Comparison of ENCODE assay signal across 8 cellular contexts in genomic region chr5:128201065-128201926, GRCh38.
DNase-seq lines count a peak whose midpoint lies in the region; ATAC-seq, FAIRE-seq and TF ChIP-seq lines count a peak whose summit lies in the region.

No MANE protein-coding gene starts in this region.

- H3K27me3 Mint-ChIP-seq in nephron (ENCODE audit: low read depth) = peaks cover 19% of the 10 kb centered on the region

- TF ChIP-seq CTCF in D721Med (IDR thresholded peaks at IDR 0.05; ENCODE audit: insufficient read depth, missing control alignments) (peak; percentile 81), nephron (IDR thresholded peaks at IDR 0.05; ENCODE audit: unreplicated experiment in 3 of 3) (peak; percentile 87 to 95 (median 93))

- H3K36me3 Mint-ChIP-seq in nephron (ENCODE audit: low read depth) = peaks cover 8% of the 10 kb centered on the region

- H3K9me3 Mint-ChIP-seq in nephron = no peaks in the 10 kb centered on the region

- H3K4me3 Mint-ChIP-seq in nephron = peak overlapping the region; percentile 68 to 75 (median 70)

- FAIRE-seq in D721Med (lab: Jason Lieb, UNC) = no peak

- H3K27ac Mint-ChIP-seq in nephron = no peak overlapping the region

- peak; percentile 93 for ATAC-seq in GM21360 (IDR thresholded peaks at IDR 0.05; ENCODE audit: unreplicated experiment)

- peaks cover 25% of the 10 kb centered on the region for H3K4me1 Mint-ChIP-seq in nephron

- DNase-seq in D721Med (ENCODE audit: insufficient read length, low spot score) (peak; percentile 32), HPDE6-E6E7 (ENCODE audit: extremely low spot score) (peak; percentile 59), activated T-helper 1 cell treated with Interleukin-2 at 50 U/mL for 16 hours (ENCODE audit: low read depth) (peak; percentile 69), fibroblast of peridontal ligament (ENCODE audit: extremely low read depth) (peak; percentile 65)
- DNase-seq in stimulated activated naive CD4-positive, alpha-beta T cell treated with Interleukin-2 at 50 U/mL for 16 hours (lab: John Stamatoyannopoulos, UW) = peak; percentile 65

TF ChIP-seq in PFSK-1, 5 proteins besides CTCF, POLR2A, EP300 and RAD21:
- TF ChIP-seq TAF1 (IDR thresholded peaks at IDR 0.05; ENCODE audit: borderline replicate concordance, insufficient read depth, low read length) (no peak), FOXP2 (optimal IDR thresholded peaks at IDR 0.05; ENCODE audit: borderline replicate concordance, extremely low read depth, extremely low read length, insufficient read depth) (peak; percentile 11), POLR2AphosphoS5 (IDR thresholded peaks at IDR 0.05; ENCODE audit: low read depth, low read length) (no peak)
TF ChIP-seq in PFSK-1: peak in this region for 1.

Comparison
In these comparisons a context has a peak if more than half of its experiments do, and no peak if none do; other contexts are left out.
1. Peak in every context shown above with its lines: DNase-seq and ATAC-seq.